1 cellular context compared by ENCODE assay signal in genomic region chr22:37633693-37634504, GRCh38.
TF ChIP-seq lines count a peak whose summit lies in the region.

No MANE protein-coding gene starts in this region.

TF ChIP-seq in HepG2, 621 proteins besides CTCF, POLR2A, EP300 and RAD21 (continued from another document and continues in another):
- TF ChIP-seq ZNF18 (CRISPR knock-in tag; IDR thresholded peaks at IDR 0.05; ENCODE audit: insufficient replicate concordance) (no peak), ARNT2 (CRISPR knock-in tag; IDR thresholded peaks at IDR 0.05; ENCODE audit: low read depth) (no peak), IKZF4 (CRISPR knock-in tag; IDR thresholded peaks at IDR 0.05; ENCODE audit: borderline replicate concordance, low read depth, not compliant biosample characterization) (no peak), ATF1 (CRISPR knock-in tag; IDR thresholded peaks at IDR 0.05) (no peak), ZNF264 (CRISPR knock-in tag; IDR thresholded peaks at IDR 0.05) (no peak), CREB3 (CRISPR knock-in tag; IDR thresholded peaks at IDR 0.05) (no peak; the same call in 1 of the 2 replicates), ZMAT3 (CRISPR knock-in tag; conservative IDR thresholded peaks at IDR 0.05) (no peak; the same call in 1 of the 2 replicates), ELF3 (CRISPR knock-in tag; IDR thresholded peaks at IDR 0.05) (peak; percentile 75; the same call in 1 of the 2 replicates), SMARCC2 (IDR thresholded peaks at IDR 0.05) (no peak), SNAI1 (CRISPR knock-in tag; IDR thresholded peaks at IDR 0.05; ENCODE audit: borderline replicate concordance) (0 out of 2 replicates have a peak, but pooled peaks have one; percentile 52), TEAD3 (CRISPR knock-in tag; optimal IDR thresholded peaks at IDR 0.05; ENCODE audit: borderline replicate concordance) (no peak), ISX (CRISPR knock-in tag; conservative IDR thresholded peaks at IDR 0.05) (no peak), HOXA7 (CRISPR knock-in tag; IDR thresholded peaks at IDR 0.05) (no peak), CBX2 (IDR thresholded peaks at IDR 0.05; ENCODE audit: low read depth, low read length) (no peak), CBX2 (CRISPR knock-in tag; IDR thresholded peaks at IDR 0.05; ENCODE audit: low read depth) (no peak), MLLT10 (CRISPR knock-in tag; IDR thresholded peaks at IDR 0.05) (no peak), JARID2 (CRISPR knock-in tag; IDR thresholded peaks at IDR 0.05; ENCODE audit: insufficient replicate concordance) (no peak), MED8 (CRISPR knock-in tag; IDR thresholded peaks at IDR 0.05; ENCODE audit: insufficient replicate concordance) (peak; percentile 24), ZNF101 (CRISPR knock-in tag; IDR thresholded peaks at IDR 0.05; ENCODE audit: borderline replicate concordance, low read depth) (no peak), ZNF737 (CRISPR knock-in tag; IDR thresholded peaks at IDR 0.05; ENCODE audit: borderline replicate concordance) (no peak), ETV5 (CRISPR knock-in tag; IDR thresholded peaks at IDR 0.05; ENCODE audit: borderline replicate concordance) (peak; percentile 88), ZNF891 (CRISPR knock-in tag; IDR thresholded peaks at IDR 0.05) (no peak; the same call in 1 of the 2 replicates), ISL2 (CRISPR knock-in tag; IDR thresholded peaks at IDR 0.05) (no peak), NR1H2 (CRISPR knock-in tag; IDR thresholded peaks at IDR 0.05; ENCODE audit: borderline replicate concordance, low read depth) (0 out of 2 replicates have a peak, but pooled peaks have one; percentile 46), CCDC6 (CRISPR knock-in tag; IDR thresholded peaks at IDR 0.05) (peak; percentile 51; the same call in 1 of the 2 replicates), ZFAT (CRISPR knock-in tag; conservative IDR thresholded peaks at IDR 0.05) (no peak), CBFB (CRISPR knock-in tag; IDR thresholded peaks at IDR 0.05) (no peak), CBX1 (IDR thresholded peaks at IDR 0.05; ENCODE audit: low read depth) (no peak), DZIP1 (CRISPR knock-in tag; IDR thresholded peaks at IDR 0.05) (no peak), ZNF652 (CRISPR knock-in tag; IDR thresholded peaks at IDR 0.05; ENCODE audit: borderline replicate concordance, low read depth) (no peak), HMGXB3 (CRISPR knock-in tag; IDR thresholded peaks at IDR 0.05; ENCODE audit: borderline replicate concordance) (no peak), ZNF564 (CRISPR knock-in tag; IDR thresholded peaks at IDR 0.05) (peak; percentile 75), KDM1A (CRISPR knock-in tag; IDR thresholded peaks at IDR 0.05) (no peak), ETV6 (CRISPR knock-in tag; conservative IDR thresholded peaks at IDR 0.05) (no peak), ZNF740 (CRISPR knock-in tag; IDR thresholded peaks at IDR 0.05) (no peak; the same call in 1 of the 2 replicates), NFE2L2 (IDR thresholded peaks at IDR 0.05; ENCODE audit: low read length) (peak; percentile 19; the same call in 1 of the 2 replicates), ZNF597 (CRISPR knock-in tag; IDR thresholded peaks at IDR 0.05) (no peak), ZNF672 (CRISPR knock-in tag; IDR thresholded peaks at IDR 0.05) (no peak), DNMT1 (CRISPR knock-in tag; IDR thresholded peaks at IDR 0.05) (no peak), MAFF (IDR thresholded peaks at IDR 0.05; ENCODE audit: low read depth, low read length) (no peak), SRSF9 (IDR thresholded peaks at IDR 0.05; ENCODE audit: borderline replicate concordance, insufficient read depth, low read depth, low read length, poor library complexity, severe bottlenecking) (no peak), ZNF768 (CRISPR knock-in tag; IDR thresholded peaks at IDR 0.05) (peak; percentile 91), RBM39 (IDR thresholded peaks at IDR 0.05; ENCODE audit: low read depth, low read length, poor library complexity, severe bottlenecking) (no peak), ZNF24 (IDR thresholded peaks at IDR 0.05) (no peak), ZNF280D (CRISPR knock-in tag; IDR thresholded peaks at IDR 0.05) (peak; percentile 71; the same call in 1 of the 2 replicates), ZNF281 (CRISPR knock-in tag; IDR thresholded peaks at IDR 0.05; ENCODE audit: borderline replicate concordance) (peak; percentile 27), ZNF543 (CRISPR knock-in tag; IDR thresholded peaks at IDR 0.05) (no peak), DPF2 (CRISPR knock-in tag; IDR thresholded peaks at IDR 0.05; ENCODE audit: borderline replicate concordance, low read depth) (0 out of 2 replicates have a peak, but pooled peaks have one; percentile 32), TCF7L2 (IDR thresholded peaks at IDR 0.05; ENCODE audit: low read depth, low read length) (no peak), NR2F1 (CRISPR knock-in tag; IDR thresholded peaks at IDR 0.05) (no peak), REXO4 (CRISPR knock-in tag; IDR thresholded peaks at IDR 0.05; ENCODE audit: borderline replicate concordance) (0 out of 2 replicates have a peak, but pooled peaks have one; percentile 16), GABPA (IDR thresholded peaks at IDR 0.05; ENCODE audit: low read depth, low read length) (peak; percentile 38), GABPA (CRISPR knock-in tag; IDR thresholded peaks at IDR 0.05; ENCODE audit: low read depth) (peak; percentile 84; the same call in 1 of the 2 replicates), TCF7 (IDR thresholded peaks at IDR 0.05; ENCODE audit: low read depth) (no peak), RNF2 (conservative IDR thresholded peaks at IDR 0.05; ENCODE audit: low read depth) (no peak), WIZ (CRISPR knock-in tag; IDR thresholded peaks at IDR 0.05) (no peak)
